Comparison of ENCODE assay signal across 8 cellular contexts in the genomic region with DNA sequence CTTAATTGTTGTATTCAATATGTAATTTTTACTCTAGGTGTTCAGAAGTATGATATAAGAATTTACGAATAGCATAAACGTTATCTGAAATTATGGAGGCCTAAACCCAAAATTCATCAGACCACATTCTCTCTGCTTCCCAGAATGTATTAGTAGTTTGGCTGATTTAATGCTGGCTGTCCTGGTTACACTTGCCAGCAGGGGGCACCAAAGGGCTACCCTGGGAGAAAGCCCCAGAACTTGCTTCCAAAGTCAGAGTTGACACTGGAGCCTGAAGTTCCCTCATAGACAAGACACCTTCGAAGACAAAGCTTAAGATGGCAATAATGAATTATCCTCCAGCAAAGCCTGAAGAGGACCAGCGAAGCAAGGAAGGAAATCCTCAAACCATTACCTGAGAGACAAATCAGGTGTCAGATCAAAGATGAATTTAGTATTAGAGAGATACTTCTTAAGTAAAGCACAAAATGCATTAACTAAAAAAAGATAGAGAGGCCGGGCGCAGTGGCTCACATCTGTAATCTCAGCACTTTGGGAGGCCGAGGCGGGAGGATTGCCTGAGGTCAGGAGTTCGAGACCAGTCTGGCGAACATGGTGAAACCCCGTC. TPM values are rescaled to one million over a fixed set of nuclear protein-coding genes. Genes with fewer than 3 reads are reported as not detected.
A peak's percentile ranks its signal among the peaks of the same experiment; 100 is the strongest.
DNase-seq lines count a peak whose midpoint lies in the region; ATAC-seq, FAIRE-seq and TF ChIP-seq lines count a peak whose summit lies in the region.

No MANE protein-coding gene starts in this region.

- no peaks in the 10 kb centered on the region for H3K36me3 Mint-ChIP-seq in osteocyte (ENCODE audit: unreplicated experiment)

- H2BK12ac ChIP-seq in H1 (ENCODE audit: low read depth, low read length) = no peak overlapping the region

- H3K4me3 ChIP-seq in H1 (ENCODE audit: extremely low read depth in 1 of 4, insufficient read depth in 2 of 4, low read depth in 3 of 4, low read length in 4 of 4) (no peak overlapping the region), vagina (no peak overlapping the region)

- POLR2A ChIA-PET in H1 (lab: Charles Lee; ENCODE audit: partially characterized antibody) = no interaction called here

- WGBS in H1 (ENCODE audit: extremely low coverage in 1 of 2, insufficient coverage in 1 of 2, insufficient read length in 1 of 2, insufficient replicate concordance in 2 of 2, low coverage in 1 of 2, low lambda C conversion rate in 2 of 2, missing lambda C conversion rate in 1 of 2), 2 experiments = 63% methylated on average over 8 of the region's 11 CpGs; no CpG with 5 or more reads in 1 of the 2 experiments

- no peak overlapping the region for H4K91ac ChIP-seq in H1 (replicated peaks; ENCODE audit: insufficient read length, low read length)

- no peak overlapping the region for H2BK15ac ChIP-seq in H1 (ENCODE audit: low read length)

- no peak overlapping the region for H3K4me2 ChIP-seq in H1 (ENCODE audit: insufficient read depth in 1 of 2, low read depth in 2 of 2, low read length in 2 of 2)

- H3K9me3 Mint-ChIP-seq in osteocyte (ENCODE audit: unreplicated experiment) = no peaks in the 10 kb centered on the region

- DNase-seq in activated gamma-delta T cell treated with Interleukin-2 at 50 U/mL for 16 hours (peak; percentile 63), activated gamma-delta T cell (lab: John Stamatoyannopoulos, UW) (no peak), LoVo (ENCODE audit: low spot score) (peak; percentile 5), H1 (ENCODE audit: low read depth in 1 of 2, low spot score in 2 of 2) (peak in 1 of 2 experiments; percentile 82), osteocyte (ENCODE audit: extremely low spot score, unreplicated experiment) (no peak), vagina (ENCODE audit: extremely low spot score in 2 of 2) (no peak)
- DNase-seq in activated CD4-positive, alpha-beta T cell treated with anti-CD3 and anti-CD28 coated beads, Interleukin-2, amount 50 U/mL, for 24 hours (ENCODE audit: low read depth in 1 of 2, low spot score in 1 of 2) = peak; percentile 26 to 38

- no peak overlapping the region for H3K27ac Mint-ChIP-seq in osteocyte (ENCODE audit: unreplicated experiment)

- H3K27ac ChIP-seq in H1 (ENCODE audit: low read depth, low read length) = no peak overlapping the region
- no peak overlapping the region for H3K27ac ChIP-seq in vagina

- no peak overlapping the region for H3K23ac ChIP-seq in H1 (ENCODE audit: insufficient read length)

- TF ChIP-seq CTCF in H1 (IDR thresholded peaks at IDR 0.05; ENCODE audit: control extremely low read depth in 1 of 3, insufficient read depth in 1 of 3, low read depth in 1 of 3, low read length in 3 of 3) = peak; percentile 50 to 72 (median 65)
- peak; percentile 62 for TF ChIP-seq CTCF in osteocyte (IDR thresholded peaks at IDR 0.05)
- peak in 2 of 3 experiments; percentile 22 to 33 for TF ChIP-seq CTCF in vagina (IDR thresholded peaks at IDR 0.05)

- ATAC-seq in GM21423 (IDR thresholded peaks at IDR 0.05; ENCODE audit: unreplicated experiment) = no peak

- H3K79me1 ChIP-seq in H1 (ENCODE audit: low read depth, low read length) = no peaks in the 10 kb centered on the region

- no peaks in the 10 kb centered on the region for H3K27me3 ChIP-seq in H1 (replicated peaks in 1 of 4; ENCODE audit: control insufficient read depth in 3 of 4, extremely low read depth in 1 of 4, insufficient read depth in 3 of 4, low read length in 3 of 4)
- peaks cover 3% of the 10 kb centered on the region for H3K27me3 ChIP-seq in vagina

- H3K79me2 ChIP-seq in H1 (ENCODE audit: control insufficient read depth in 1 of 2, insufficient read depth in 2 of 2, low read length in 2 of 2) = no peaks in the 10 kb centered on the region

- H3K4me3 Mint-ChIP-seq in osteocyte (ENCODE audit: unreplicated experiment) = no peak overlapping the region

- no peak overlapping the region for H3K14ac ChIP-seq in H1 (ENCODE audit: insufficient read length)

- H3K4me1 Mint-ChIP-seq in osteocyte (ENCODE audit: unreplicated experiment) = no peaks in the 10 kb centered on the region

- no peaks in the 10 kb centered on the region for H3K23me2 ChIP-seq in H1 (ENCODE audit: low read depth, low read length)

- no peak overlapping the region for H3K56ac ChIP-seq in H1 (replicated peaks; ENCODE audit: insufficient read length, low read depth, low read length)

- H2AK5ac ChIP-seq in H1 (ENCODE audit: low read depth, low read length) = no peak overlapping the region

- no peak overlapping the region for H3K18ac ChIP-seq in H1 (ENCODE audit: extremely low read depth, low read length)

- peak; percentile 61 to 72 for TF ChIP-seq RAD21 in H1 (IDR thresholded peaks at IDR 0.05 in 1 of 2, conservative IDR thresholded peaks at IDR 0.05 in 1 of 2; ENCODE audit: low read depth in 2 of 2, low read length in 2 of 2)

- no peaks in the 10 kb centered on the region for H4K20me1 ChIP-seq in H1 (replicated peaks in 1 of 2; ENCODE audit: control insufficient read depth in 1 of 2, insufficient read depth in 2 of 2, low read length in 2 of 2)

- H3K9me3 ChIP-seq in H1 (ENCODE audit: insufficient read depth in 2 of 2, low read depth in 1 of 2, low read length in 1 of 2) (no peaks in the 10 kb centered on the region), vagina (no peaks in the 10 kb centered on the region)

- H2AFZ ChIP-seq in H1 (ENCODE audit: low read length) = no peak overlapping the region

- H3K9ac ChIP-seq in H1 (replicated peaks in 1 of 4; ENCODE audit: extremely low read depth in 1 of 4, low read depth in 3 of 4, low read length in 3 of 4) = no peak overlapping the region

- H3K36me3 ChIP-seq in H1 (ENCODE audit: control insufficient read depth in 2 of 4, insufficient read depth in 4 of 4, low read length in 3 of 4) = no peaks in the 10 kb centered on the region
- no peaks in the 10 kb centered on the region for H3K36me3 ChIP-seq in vagina

- peak; percentile 48 for FAIRE-seq in H1 (lab: Jason Lieb, UNC)

- CTCF ChIA-PET in H1 (lab: Charles Lee; ENCODE audit: partially characterized antibody) = interaction anchor here (0.8 to 1.3 kb wide), 3 partner anchors 9 to 71 kb away, joined by 3 read pairs; no protein-coding TSS in a partner anchor

- H3K27me3 Mint-ChIP-seq in osteocyte (ENCODE audit: unreplicated experiment) = peaks cover 14% of the 10 kb centered on the region

- no peak overlapping the region for H2BK20ac ChIP-seq in H1 (ENCODE audit: low read length)

- no peak overlapping the region for H3K4ac ChIP-seq in H1 (replicated peaks; ENCODE audit: insufficient read length, low read depth, low read length)

- no peaks in the 10 kb centered on the region for H3K4me1 ChIP-seq in H1 (replicated peaks in 1 of 4; ENCODE audit: control insufficient read depth in 3 of 4, insufficient read depth in 4 of 4, low read length in 3 of 4)
- H3K4me1 ChIP-seq in vagina = no peaks in the 10 kb centered on the region

- H2BK5ac ChIP-seq in H1 (ENCODE audit: low read depth, low read length) = no peak overlapping the region

- no peak for TF ChIP-seq EP300 in H1 (IDR thresholded peaks at IDR 0.05; ENCODE audit: borderline replicate concordance in 1 of 2, low read depth in 2 of 2, low read length in 2 of 2)

- H4K8ac ChIP-seq in H1 (ENCODE audit: extremely low read depth, insufficient read depth, low read length) = no peak overlapping the region

- intact Hi-C loops in vagina (cut with DNase I) = no loop called here

- no peak overlapping the region for H2BK120ac ChIP-seq in H1 (replicated peaks; ENCODE audit: low read depth, low read length)

- TF ChIP-seq POLR2A in H1 (IDR thresholded peaks at IDR 0.05; ENCODE audit: control extremely low read depth in 1 of 2, low read depth in 2 of 2, low read length in 2 of 2) (no peak), vagina (IDR thresholded peaks at IDR 0.05) (no peak)

- H4K5ac ChIP-seq in H1 (ENCODE audit: insufficient read length, low read depth, low read length) = no peak overlapping the region

TF ChIP-seq in H1, 55 proteins besides CTCF, POLR2A, EP300 and RAD21 (continues in another document):
- TF ChIP-seq GABPA (IDR thresholded peaks at IDR 0.05; ENCODE audit: borderline replicate concordance, insufficient read depth, low read length) (no peak), KDM5A (IDR thresholded peaks at IDR 0.05; ENCODE audit: low read length) (no peak), TCF12 (IDR thresholded peaks at IDR 0.05; ENCODE audit: low read depth, low read length) (no peak), KDM4A (IDR thresholded peaks at IDR 0.05; ENCODE audit: low read depth, low read length, severe bottlenecking) (no peak), ZNF274 (IDR thresholded peaks at IDR 0.05; ENCODE audit: borderline replicate concordance, extremely low read depth, low read length) (no peak), MAFK (IDR thresholded peaks at IDR 0.05; ENCODE audit: low read depth, low read length) (no peak), SIN3A (conservative IDR thresholded peaks at IDR 0.05 in 1 of 2, IDR thresholded peaks at IDR 0.05 in 1 of 2; ENCODE audit: low read depth in 1 of 2, low read length in 2 of 2) (no peak), POLR2AphosphoS5 (IDR thresholded peaks at IDR 0.05; ENCODE audit: low read depth, low read length) (no peak), NANOG (IDR thresholded peaks at IDR 0.05; ENCODE audit: insufficient read depth, low read depth, low read length, poor library complexity, severe bottlenecking) (no peak), SUZ12 (IDR thresholded peaks at IDR 0.05; ENCODE audit: low read length) (no peak)

RNA-seq across cellular contexts. Expression of a gene that starts 11.3 kb away (rescaled TPM):
- 57.8 and 59.0 TPM in 2 replicates for total RNA-seq in H1 (2021; fragmentation: NEBNext Ultra II Directional; extraction: Animal tissue kit (Norgen Biotek cat#: 25700))
- 20.6 and 34.4 TPM in 2 replicates for polyA plus RNA-seq in H1 (2011; rRNA removed)
- 29.0 TPM for polyA plus RNA-seq in H1 (2011; cell fraction: cytosol; rRNA removed)
- 39.7 TPM for polyA plus RNA-seq in H1 (2011; cell fraction: nucleus; rRNA removed)
- 26.4 to 40.0 TPM (median 32.5 TPM) in 4 replicates for polyA plus RNA-seq in H1 (2012, experiment 1 of 2)
- polyA plus RNA-seq in H1 (2012, experiment 2 of 2) = 15.0 TPM
- 82.8 TPM for polyA plus RNA-seq in H1 (2013, experiment 1 of 2)
- polyA plus RNA-seq in H1 (2013, experiment 2 of 2) = 89.3 TPM
- polyA minus RNA-seq in H1 (2011; rRNA and poly(A)+ RNA removed) = 89.8 and 138 TPM in 2 replicates
- 31.1 TPM for polyA minus RNA-seq in H1 (2011; cell fraction: cytosol; rRNA and poly(A)+ RNA removed)
- polyA minus RNA-seq in H1 (2011; cell fraction: nucleus; rRNA and poly(A)+ RNA removed) = 81.6 TPM
- 0.08 TPM in 2 replicates for total RNA-seq in osteocyte
- 3.2 TPM for total RNA-seq in vagina

RNA-seq across cellular contexts. Expression of a gene that starts 58.0 kb away (rescaled TPM):
- not detected in 2 replicates for total RNA-seq in H1 (2021; fragmentation: NEBNext Ultra II Directional; extraction: Animal tissue kit (Norgen Biotek cat#: 25700))
- polyA plus RNA-seq in H1 (2011; rRNA removed) = not detected in 2 replicates
- polyA plus RNA-seq in H1 (2011; cell fraction: cytosol; rRNA removed) = not detected
- not detected for polyA plus RNA-seq in H1 (2011; cell fraction: nucleus; rRNA removed)
- not detected in 4 replicates for polyA plus RNA-seq in H1 (2012, experiment 1 of 2)
- polyA plus RNA-seq in H1 (2012, experiment 2 of 2) = not detected
- polyA plus RNA-seq in H1 (2013, experiment 1 of 2) = not detected
- polyA plus RNA-seq in H1 (2013, experiment 2 of 2) = not detected
- polyA minus RNA-seq in H1 (2011; rRNA and poly(A)+ RNA removed) = not detected in 2 replicates
- polyA minus RNA-seq in H1 (2011; cell fraction: cytosol; rRNA and poly(A)+ RNA removed) = not detected
- polyA minus RNA-seq in H1 (2011; cell fraction: nucleus; rRNA and poly(A)+ RNA removed) = not detected
- total RNA-seq in osteocyte (not detected in 2 replicates), vagina (not detected)

Comparison
In these comparisons a context has a peak if more than half of its experiments do, and no peak if none do; other contexts are left out.
1. DNase-seq: peak in activated gamma-delta T cell treated with Interleukin-2 at 50 U/mL for 16 hours (single experiment), LoVo (single experiment) and activated CD4-positive, alpha-beta T cell treated with anti-CD3 and anti-CD28 coated beads, Interleukin-2, amount 50 U/mL, for 24 hours (2 of 2); none in activated gamma-delta T cell (single experiment), osteocyte (single experiment) and vagina (0 of 2).
2. RNA of a gene that starts 11.3 kb away (total RNA-seq): 57.8 to 59.0 TPM in H1; 3.2 TPM in vagina (single experiment) and 0.08 TPM in osteocyte; every median in the first group is over 10 times any median in the second.
3. Peak in every context shown above with its lines, with median percentiles within 50 percentile points of each other: CTCF ChIP-seq.